Comparison of ENCODE assay signal across 21 cellular contexts in genomic region chrX:41723305-41723704, GRCh38. TPM values are rescaled to one million over a fixed set of nuclear protein-coding genes. Genes with fewer than 3 reads are reported as not detected.
DNase-seq lines count a peak whose midpoint lies in the region; ATAC-seq, FAIRE-seq and TF ChIP-seq lines count a peak whose summit lies in the region.
"Had no signal": no experiment of that assay in that cellular context is flagged by ENCODE, and none has a peak within 500 bp of the region (broad histone marks: within the 10 kb centered on the region; RNA-seq: fewer than 3 reads in every experiment).

No MANE protein-coding gene starts in this region.

- no peaks in the 10 kb centered on the region for H3K4me1 Mint-ChIP-seq in MCF 10A (ENCODE audit: insufficient read depth, unreplicated experiment)

- BruUV-seq in MCF 10A (replicated peaks; lab: Mats Ljungman, UMichigan) = no TSS peak

- H3K27ac ChIP-seq in breast epithelium = no peak overlapping the region
- H3K27ac ChIP-seq: left ventricle myocardium inferior, upper lobe of left lung had no signal

- no peak for TF ChIP-seq POLR2A in breast epithelium (IDR thresholded peaks at IDR 0.05)

- intact Hi-C loops in MCF 10A (cut with micrococcal nuclease) (no loop called here), breast epithelium (cut with DNase I; ENCODE audit: low total_unique reads) (no loop called here), sciatic nerve (cut with DNase I) (no loop called here)

- peak; percentile 24 for FAIRE-seq in colon (lab: Jason Lieb, UNC)
- FAIRE-seq: K562, RCC 7860 had no signal

- peaks cover 0 to 12% of the 10 kb centered on the region in 2 donors for H3K9me3 ChIP-seq in breast epithelium
- H3K9me3 ChIP-seq: left ventricle myocardium inferior had no signal

- peak; percentile 49 for DNase-seq in MCF 10A (ENCODE audit: unreplicated experiment)
- no peak for DNase-seq in breast epithelium (ENCODE audit: low spot score in 2 of 2)
- peak; percentile 26 for DNase-seq in MV-4-11 (lab: John Stamatoyannopoulos, UW)
- DNase-seq in sciatic nerve (ENCODE audit: low spot score) = no peak
- no peak for DNase-seq in NK-92 (lab: John Stamatoyannopoulos, UW; ENCODE audit: unreplicated experiment)
- DNase-seq in NCI-H1694 treated with DMSO at 0.1 percent for 48 hours (lab: John Stamatoyannopoulos, UW) = no peak
- DNase-seq: ACHN; activated CD4-positive, alpha-beta T cell treated with anti-CD3 and anti-CD28 coated beads for 36 hours; activated naive CD4-positive, alpha-beta T cell; cortex of kidney; H7; left ventricle myocardium inferior; NCI-H2171 treated with DMSO at 0.1 percent for 48 hours; NCI-H82; stimulated activated naive B cell treated with anti-CD40 and anti-IgM and Interleukin-4, amounts not matched to agents 10 μg/mL and 1 μg/mL and 100 μg/mL, for 72 hours; upper lobe of left lung had no signal

- H3K9me3 Mint-ChIP-seq in MCF 10A (ENCODE audit: unreplicated experiment) = no peaks in the 10 kb centered on the region

- no peaks in the 10 kb centered on the region for H3K36me3 ChIP-seq in breast epithelium
- H3K36me3 ChIP-seq: left ventricle myocardium inferior, upper lobe of left lung had no signal

- H3K27ac Mint-ChIP-seq in MCF 10A (ENCODE audit: low read depth, unreplicated experiment) = no peak overlapping the region
- H3K27ac Mint-ChIP-seq: activated CD4-positive, alpha-beta T cell treated with anti-CD3 and anti-CD28 coated beads for 36 hours had no signal

- ATAC-seq in sciatic nerve = peak; percentile 61
- ATAC-seq in GM19467 (IDR thresholded peaks at IDR 0.05; ENCODE audit: unreplicated experiment) = no peak
- ATAC-seq: activated CD4-positive, alpha-beta T cell treated with anti-CD3 and anti-CD28 coated beads for 36 hours; K562 had no signal

- POLR2A ChIA-PET in MCF 10A (lab: Yijun Ruan, JAX) = no interaction called here

- TF ChIP-seq CTCF in MCF 10A (IDR thresholded peaks at IDR 0.05; ENCODE audit: unreplicated experiment) (no peak), breast epithelium (IDR thresholded peaks at IDR 0.05) (no peak)

- peaks cover 12% of the 10 kb centered on the region for H3K36me3 Mint-ChIP-seq in MCF 10A (ENCODE audit: insufficient read depth, unreplicated experiment)

- H3K4me3 ChIP-seq in breast epithelium = no peak overlapping the region
- H3K4me3 ChIP-seq: K562, left ventricle myocardium inferior, upper lobe of left lung had no signal

- no peaks in the 10 kb centered on the region for H3K4me1 ChIP-seq in breast epithelium
- H3K4me1 ChIP-seq: left ventricle myocardium inferior, upper lobe of left lung had no signal

- H3K4me3 Mint-ChIP-seq in MCF 10A (ENCODE audit: unreplicated experiment) = no peak overlapping the region
- H3K4me3 Mint-ChIP-seq: activated CD4-positive, alpha-beta T cell treated with anti-CD3 and anti-CD28 coated beads for 36 hours; stimulated activated naive B cell treated with anti-CD40 and anti-IgM and Interleukin-4, amounts not matched to agents 10 μg/mL and 1 μg/mL and 100 μg/mL, for 72 hours had no signal

- H3K27me3 Mint-ChIP-seq in MCF 10A (ENCODE audit: insufficient read depth, unreplicated experiment) = peaks cover 52% of the 10 kb centered on the region
- H3K27me3 Mint-ChIP-seq: activated CD4-positive, alpha-beta T cell treated with anti-CD3 and anti-CD28 coated beads for 36 hours had no signal

- CTCF ChIA-PET in MCF 10A (lab: Yijun Ruan, JAX) = interaction anchor here (0.6 kb wide), 1 partner anchor 1779 kb away, joined by 3 read pairs; no protein-coding TSS in a partner anchor

- H3K27me3 ChIP-seq in breast epithelium = peaks cover 0 to 17% of the 10 kb centered on the region in 2 donors
- H3K27me3 ChIP-seq: upper lobe of left lung had no signal

RNA-seq across cellular contexts. Expression of gene GPR82, which starts 0.7 kb away (rescaled TPM):
- total RNA-seq in MCF 10A (2022) = not detected in 2 replicates
- under 1 TPM; 0.16 to 0.44 (median 0.33) TPM for total RNA-seq in breast epithelium
- total RNA-seq in sciatic nerve = 0.09 TPM
- total RNA-seq: Daoy, H7, K562 had no signal

RNA-seq across cellular contexts. Expression of gene GPR34, which starts 34.5 kb away (rescaled TPM):
- not detected in 2 replicates for total RNA-seq in MCF 10A (2022)
- total RNA-seq in breast epithelium = 10 to 100 TPM in 2 of 3 donors, 1 to 10 TPM in 1; 8.5 to 56.3 (median 18.0) TPM
- total RNA-seq in sciatic nerve = 10.3 TPM
- total RNA-seq: Daoy, H7, K562 had no signal

Comparison
In these comparisons a context has a peak if more than half of its experiments do, and no peak if none do; other contexts are left out.
1. DNase-seq: peak in MCF 10A (single experiment) and MV-4-11 (single experiment); none in breast epithelium (0 of 2), sciatic nerve (single experiment), NK-92 (single experiment) and NCI-H1694 treated with DMSO at 0.1 percent for 48 hours (single experiment).